ENCODE assay signal across 11 cellular contexts in genomic region chr14:35285991-35286564, GRCh38. TPM values are rescaled to one million over a fixed set of nuclear protein-coding genes. Genes with fewer than 3 reads are reported as not detected.
A peak's percentile ranks its signal among the peaks of the same experiment; 100 is the strongest.
DNase-seq lines count a peak whose midpoint lies in the region; ATAC-seq, FAIRE-seq and TF ChIP-seq lines count a peak whose summit lies in the region.
"Had no signal": no experiment of that assay in that cellular context is flagged by ENCODE, and none has a peak within 500 bp of the region (broad histone marks: within the 10 kb centered on the region; RNA-seq: fewer than 3 reads in every experiment).

No MANE protein-coding gene starts in this region.

- in situ Hi-C loops in HepG2 (cut with HindIII; ENCODE audit: extremely low pct_ligation_motif_present, low pct_unique_long_range_greater_than_20kb) (loop anchor here (5.0 kb wide), 1 partner anchor 121 kb away; no protein-coding TSS in a partner anchor), HAP-1 (cut with MboI; ENCODE audit: low sequenced_read_pairs) (no loop called here)

- no peak for TF ChIP-seq POLR2A in HepG2 (IDR thresholded peaks at IDR 0.05; ENCODE audit: insufficient read depth in 1 of 2, low read depth in 2 of 2, low read length in 2 of 2)
- TF ChIP-seq POLR2A in ovary (IDR thresholded peaks at IDR 0.05) = no peak

- POLR2A ChIA-PET in HepG2 (lab: Yijun Ruan, JAX) = interaction anchor here (0.7 to 2.3 kb wide), 3 partner anchors 10 to 119 kb away, joined by 3 to 7 read pairs (median 3); no protein-coding TSS in a partner anchor
- POLR2A ChIA-PET in activated B cell treated with CpG ODN at 0.5 μM for 24 hours (lab: Charles Lee) = interaction anchor here (0.7 to 8.6 kb wide), 9 partner anchors 9 to 737 kb away, joined by 3 to 211 read pairs (median 5); partner anchors contain the start of genes NFKBIA and PPP2R3C

- ATAC-seq in HepG2 = no peak
- ATAC-seq in HG03139 (IDR thresholded peaks at IDR 0.05; ENCODE audit: unreplicated experiment) = peak; percentile 8
- peak; percentile 3 for ATAC-seq in activated B cell treated with CpG ODN at 0.5 μM for 24 hours (ENCODE audit: low read depth)

- BruUV-seq in HepG2 (replicated peaks; lab: Mats Ljungman, UMichigan) = no TSS peak

- no peak for DNase-seq in HepG2 (ENCODE audit: low spot score)
- DNase-seq in activated B cell treated with CpG ODN at 0.5 μM for 24 hours = no peak
- DNase-seq in ovary = no peak
- DNase-seq in HAP-1 (ENCODE audit: low spot score in 2 of 2) = no peak
- DNase-seq in NCI-H2081 (lab: John Stamatoyannopoulos, UW) = no peak
- no peak for DNase-seq in NCI-H446 (lab: John Stamatoyannopoulos, UW)
- DNase-seq: Calu3, NCI-H69, substantia nigra had no signal

- H3K4me1 ChIP-seq in liver (ENCODE audit: control insufficient read depth in 4 of 4, insufficient read depth in 4 of 4, low read length in 3 of 4) (peaks cover 1 to 21% (median 20%) of the 10 kb centered on the region in 4 donors), HepG2 (ENCODE audit: insufficient read depth, low read length) (peaks cover 20% of the 10 kb centered on the region), ovary (ENCODE audit: insufficient read depth) (no peaks in the 10 kb centered on the region), HAP-1 (no peaks in the 10 kb centered on the region)

- no peak for FAIRE-seq in HepG2 (lab: Jason Lieb, UNC)

- no peaks in the 10 kb centered on the region for H3K27me3 ChIP-seq in liver (ENCODE audit: control insufficient read depth in 4 of 4, insufficient read depth in 4 of 4, low read length in 3 of 4)
- H3K27me3 ChIP-seq in HepG2 (ENCODE audit: control insufficient read depth in 1 of 2, insufficient read depth in 2 of 2, low read length in 2 of 2) = no peaks in the 10 kb centered on the region
- no peaks in the 10 kb centered on the region for H3K27me3 ChIP-seq in ovary
- H3K27me3 ChIP-seq in HAP-1 (ENCODE audit: low read depth) = no peaks in the 10 kb centered on the region

- H3K9me3 ChIP-seq in liver (ENCODE audit: control insufficient read depth in 4 of 4, low read length in 3 of 4) (no peaks in the 10 kb centered on the region), HepG2 (ENCODE audit: low read length) (no peaks in the 10 kb centered on the region), ovary (no peaks in the 10 kb centered on the region), HAP-1 (no peaks in the 10 kb centered on the region)

- no peaks in the 10 kb centered on the region for H3K27me3 Mint-ChIP-seq in activated B cell treated with CpG ODN at 0.5 μM for 24 hours

- no peaks in the 10 kb centered on the region for H3K36me3 Mint-ChIP-seq in activated B cell treated with CpG ODN at 0.5 μM for 24 hours (ENCODE audit: low read depth)

- H3K9ac ChIP-seq in liver (ENCODE audit: low read depth in 1 of 2, low read length in 2 of 2) (no peak overlapping the region), HepG2 (ENCODE audit: insufficient read depth, low read depth, low read length) (no peak overlapping the region)

- TF ChIP-seq EP300 in HepG2 (IDR thresholded peaks at IDR 0.05; ENCODE audit: low read depth in 2 of 2, low read length in 2 of 2) = no peak
- no peak for TF ChIP-seq EP300 in HepG2 (CRISPR knock-in tag; IDR thresholded peaks at IDR 0.05; ENCODE audit: borderline replicate concordance)
- TF ChIP-seq EP300 in ovary (IDR thresholded peaks at IDR 0.05) = no peak

- peak overlapping the region; percentile 80 for H3K4me3 Mint-ChIP-seq in activated B cell treated with CpG ODN at 0.5 μM for 24 hours

- 82% methylated on average over 9 of the region's 9 CpGs for WGBS in liver
- 94% methylated on average over 9 of the region's 9 CpGs for WGBS in HepG2 (ENCODE audit: low lambda C conversion rate)
- 88 to 94% (median 90%) methylated on average over 9 of the region's 9 CpGs for WGBS in ovary, 3 donors

- CTCF ChIA-PET in HepG2 (lab: Yijun Ruan, JAX; ENCODE audit: low intra/inter-chr PET ratio, low total read pairs) (no interaction called here), activated B cell treated with CpG ODN at 0.5 μM for 24 hours (lab: Charles Lee) (interaction anchor here (0.9 to 1.5 kb wide), 3 partner anchors 56 to 122 kb away, joined by 4 to 7 read pairs (median 5); no protein-coding TSS in a partner anchor)

- H3K4me1 Mint-ChIP-seq in activated B cell treated with CpG ODN at 0.5 μM for 24 hours = peaks cover 58% of the 10 kb centered on the region

- H3K27ac ChIP-seq in liver (ENCODE audit: low read depth in 1 of 2, low read length in 2 of 2) (peak overlapping the region; percentile 21 to 49), HepG2 (ENCODE audit: extremely low read length, insufficient read depth, low read length) (no peak overlapping the region), ovary (no peak overlapping the region)

- TF ChIP-seq RAD21 in liver (IDR thresholded peaks at IDR 0.05) = no peak
- TF ChIP-seq RAD21 in HepG2 (CRISPR knock-in tag; IDR thresholded peaks at IDR 0.05) = no peak

- H3K36me3 ChIP-seq in liver (ENCODE audit: control insufficient read depth in 4 of 4, insufficient read depth in 3 of 4, low read depth in 1 of 4, low read length in 3 of 4) (peaks cover 0 to 6% (median 0%) of the 10 kb centered on the region in 4 donors), HepG2 (replicated peaks in 1 of 2; ENCODE audit: control insufficient read depth in 1 of 2, insufficient read depth in 2 of 2, low read length in 2 of 2) (no peaks in the 10 kb centered on the region), ovary (no peaks in the 10 kb centered on the region), HAP-1 (replicated peaks) (no peaks in the 10 kb centered on the region)

- no peak overlapping the region for H2AFZ ChIP-seq in HepG2 (ENCODE audit: low read length)

- H3K4me2 ChIP-seq in HepG2 (ENCODE audit: low read depth, low read length) = no peak overlapping the region

- intact Hi-C loops in HepG2 (cut with micrococcal nuclease; ENCODE audit: unreplicated experiment) (no loop called here), activated B cell treated with CpG ODN at 0.5 μM for 24 hours (cut with micrococcal nuclease) (loop anchor here (1.0 to 5.0 kb wide), 7 partner anchors 15 to 540 kb away; partner anchors contain the start of genes BRMS1L, FAM177A1, NFKBIA and PRORP), ovary (cut with DNase I) (loop anchor here in 1 of 4 donors (10.0 kb wide), 1 partner anchor 71 kb away; no protein-coding TSS in a partner anchor)

- TF ChIP-seq CTCF in liver (IDR thresholded peaks at IDR 0.05; ENCODE audit: low read depth, low read length, missing input control) (no peak), HepG2 (CRISPR knock-in tag; IDR thresholded peaks at IDR 0.05) (no peak), activated B cell treated with CpG ODN at 0.5 μM for 24 hours (IDR thresholded peaks at IDR 0.05) (no peak), ovary (IDR thresholded peaks at IDR 0.05) (no peak)

- no peaks in the 10 kb centered on the region for H3K79me2 ChIP-seq in HepG2 (ENCODE audit: insufficient read depth, low read length)

- H3K4me3 ChIP-seq in liver (ENCODE audit: low read depth in 1 of 3, low read length in 3 of 3) (no peak overlapping the region), HepG2 (replicated peaks in 1 of 3; ENCODE audit: insufficient read depth in 1 of 3, low read depth in 2 of 3, low read length in 3 of 3) (no peak overlapping the region), ovary (no peak overlapping the region), HAP-1 (no peak overlapping the region)

- H3K9me3 Mint-ChIP-seq in activated B cell treated with CpG ODN at 0.5 μM for 24 hours = no peaks in the 10 kb centered on the region

- no peaks in the 10 kb centered on the region for H4K20me1 ChIP-seq in HepG2 (ENCODE audit: insufficient read depth, low read length)

- H3K27ac Mint-ChIP-seq in activated B cell treated with CpG ODN at 0.5 μM for 24 hours = peak overlapping the region; percentile 90

TF ChIP-seq in liver, 16 proteins besides CTCF, POLR2A, EP300 and RAD21 (continues in another document):
- TF ChIP-seq RXRA (IDR thresholded peaks at IDR 0.05) (no peak), SP1 (IDR thresholded peaks at IDR 0.05) (no peak), GABPA (IDR thresholded peaks at IDR 0.05 in 1 of 2, conservative IDR thresholded peaks at IDR 0.05 in 1 of 2) (no peak), FOXA2 (IDR thresholded peaks at IDR 0.05) (no peak), TAF1 (conservative IDR thresholded peaks at IDR 0.05) (no peak)

TF ChIP-seq in HepG2, 621 proteins besides CTCF, POLR2A, EP300 and RAD21 (continues in another document):
- no peak for TF ChIP-seq U2AF2 (IDR thresholded peaks at IDR 0.05; ENCODE audit: low read depth, low read length)
- no peak for TF ChIP-seq ZMYM2 (CRISPR knock-in tag; IDR thresholded peaks at IDR 0.05)
- TF ChIP-seq ZNF124 (CRISPR knock-in tag; IDR thresholded peaks at IDR 0.05) = no peak
- no peak for TF ChIP-seq ZNF546 (CRISPR knock-in tag; conservative IDR thresholded peaks at IDR 0.05)
- TF ChIP-seq ZNF556 (CRISPR knock-in tag; IDR thresholded peaks at IDR 0.05; ENCODE audit: borderline replicate concordance) = no peak

RNA-seq across cellular contexts. Expression of gene PSMA6, which starts 6.1 kb away (rescaled TPM):
- total RNA-seq in liver (100 to 1,000 TPM in 1 of 2 donors, 10 to 100 TPM in 1; 91.5 to 106 TPM), HepG2 (2016; rRNA removed; fragmentation: Illumina TruSeq; extraction: Trizol) (1,109 and 1,579 TPM in 2 replicates), activated B cell treated with CpG ODN at 0.5 μM for 24 hours (163 and 180 TPM in 2 replicates), ovary (100 to 1,000 TPM in 4 of 7 donors, 10 to 100 TPM in 3; 85.2 to 157 (median 102) TPM)
- polyA plus RNA-seq in liver (100 to 1,000 TPM in 1 of 2 donors, 10 to 100 TPM in 1; 87.5 to 151 TPM), HepG2 (2011; rRNA removed) (399 and 525 TPM in 2 replicates), ovary (100 to 1,000 TPM; 101 to 156 TPM)
- 1,013 and 1,135 TPM in 2 replicates for total RNA-seq in HepG2 (2016; cell fraction: cytosol; rRNA removed; fragmentation: Illumina TruSeq; extraction: Trizol; ENCODE audit: low read depth)
- total RNA-seq in HepG2 (2016; cell fraction: insoluble cytoplasmic fraction; rRNA removed; fragmentation: Illumina TruSeq; extraction: Trizol) = 1,109 and 1,642 TPM in 2 replicates
- total RNA-seq in HepG2 (2016; cell fraction: membrane; rRNA removed; fragmentation: Illumina TruSeq; extraction: Trizol) = 682 and 685 TPM in 2 replicates
- total RNA-seq in HepG2 (2016; cell fraction: nucleus; rRNA removed; fragmentation: Illumina TruSeq; extraction: Trizol) = 388 and 421 TPM in 2 replicates
- polyA plus RNA-seq in HepG2 (2011; cell fraction: cytosol; rRNA removed) = 367 and 461 TPM in 2 replicates
- polyA plus RNA-seq in HepG2 (2011; cell fraction: nucleus; rRNA removed) = 108 and 120 TPM in 2 replicates
- polyA plus RNA-seq in HepG2 (2012) = 473 and 515 TPM in 2 replicates
- polyA plus RNA-seq in HepG2 (2016; cell fraction: cytosol; fragmentation: Illumina TruSeq; extraction: Trizol; ENCODE audit: low read depth) = 709 and 762 TPM in 2 replicates
- polyA plus RNA-seq in HepG2 (2016; cell fraction: insoluble cytoplasmic fraction; fragmentation: Illumina TruSeq; extraction: Trizol; ENCODE audit: low read depth) = 1,270 and 1,369 TPM in 2 replicates
- polyA plus RNA-seq in HepG2 (2016; cell fraction: membrane; fragmentation: Illumina TruSeq; extraction: Trizol; ENCODE audit: low read depth) = 468 and 473 TPM in 2 replicates
- polyA plus RNA-seq in HepG2 (2016; cell fraction: nucleus; fragmentation: Illumina TruSeq; extraction: Trizol; ENCODE audit: insufficient read depth, low read depth) = 530 and 538 TPM in 2 replicates
- 141 and 189 TPM in 2 replicates for polyA minus RNA-seq in HepG2 (2011; rRNA and poly(A)+ RNA removed; ENCODE audit: low replicate concordance)
- 181 and 205 TPM in 2 replicates for polyA minus RNA-seq in HepG2 (2011; cell fraction: cytosol; rRNA and poly(A)+ RNA removed)
- polyA minus RNA-seq in HepG2 (2011; cell fraction: nucleus; rRNA and poly(A)+ RNA removed) = 139 and 166 TPM in 2 replicates

Comparison
In these comparisons a context has a peak if more than half of its experiments do, and no peak if none do; other contexts are left out.
1. H3K27ac ChIP-seq: peak in liver (2 of 2); none in HepG2 (single experiment) and ovary (0 of 2).